Comparison of ENCODE assay signal across 7 cellular contexts in genomic region chr10:8923096-8923495, GRCh38.
"Had no signal": no experiment of that assay in that cellular context is flagged by ENCODE, and none has a peak within 500 bp of the region (broad histone marks: within the 10 kb centered on the region; RNA-seq: fewer than 3 reads in every experiment).

No MANE protein-coding gene starts in this region.

- H3K4me3 ChIP-seq: GM12878 had no signal

- FAIRE-seq: G401.6, GM12878, GM12891, GM12892, GM18507 had no signal

- DNase-seq: GDM1, GF-D8 had no signal
